2 cellular contexts compared by ENCODE assay signal in genomic region chr3:194339356-194339755, GRCh38.
TF ChIP-seq lines count a peak whose summit lies in the region.

No MANE protein-coding gene starts in this region.

TF ChIP-seq in SK-N-SH, 30 proteins besides CTCF, POLR2A, EP300 and RAD21:
- no peak for TF ChIP-seq ZBTB33 (IDR thresholded peaks at IDR 0.05; ENCODE audit: borderline replicate concordance, low read depth)
- TF ChIP-seq TAF1 (IDR thresholded peaks at IDR 0.05; ENCODE audit: borderline replicate concordance, low read depth, low read length): no peak
- TF ChIP-seq GATA2 (CRISPR knock-in tag; IDR thresholded peaks at IDR 0.05): no peak
- TF ChIP-seq MAX (IDR thresholded peaks at IDR 0.05; ENCODE audit: low read depth): no peak
- no peak for TF ChIP-seq SMC3 (IDR thresholded peaks at IDR 0.05; ENCODE audit: low read depth, low read length)
- no peak for TF ChIP-seq NFIC (IDR thresholded peaks at IDR 0.05; ENCODE audit: borderline replicate concordance)
- no peak for TF ChIP-seq RCOR1 (IDR thresholded peaks at IDR 0.05; ENCODE audit: low read length)
- no peak for TF ChIP-seq RFX5 (IDR thresholded peaks at IDR 0.05; ENCODE audit: low read length)
- TF ChIP-seq FOXM1 (IDR thresholded peaks at IDR 0.05; ENCODE audit: low read depth): no peak
- no peak for TF ChIP-seq PBX3 (IDR thresholded peaks at IDR 0.05)
- no peak for TF ChIP-seq POLR2AphosphoS5 (IDR thresholded peaks at IDR 0.05; ENCODE audit: low read depth, low read length)
- no peak for TF ChIP-seq RXRA (IDR thresholded peaks at IDR 0.05; ENCODE audit: borderline replicate concordance, low read depth)

TF ChIP-seq in SK-N-SH treated with all-trans-retinoic acid at 6 μM for 48 hours, 23 proteins besides CTCF, POLR2A, EP300 and RAD21 (continued from another document):
- TF ChIP-seq TSHZ2 (CRISPR knock-in tag; IDR thresholded peaks at IDR 0.05) (no peak), ZFP30 (CRISPR knock-in tag; IDR thresholded peaks at IDR 0.05) (no peak), OSR1 (CRISPR knock-in tag; IDR thresholded peaks at IDR 0.05) (no peak), ARNTL (CRISPR knock-in tag; IDR thresholded peaks at IDR 0.05; ENCODE audit: borderline replicate concordance, low read depth) (no peak), CSRNP3 (CRISPR knock-in tag; IDR thresholded peaks at IDR 0.05) (no peak), ISL1 (CRISPR knock-in tag; IDR thresholded peaks at IDR 0.05) (no peak), GLIS3 (CRISPR knock-in tag; IDR thresholded peaks at IDR 0.05) (no peak), ZNF565 (CRISPR knock-in tag; conservative IDR thresholded peaks at IDR 0.05; ENCODE audit: low read depth) (no peak), ZC3H10 (CRISPR knock-in tag; IDR thresholded peaks at IDR 0.05) (no peak)
